ENCODE assay signal across 9 cellular contexts in genomic region chr9:128921881-128922763, GRCh38.
DNase-seq lines count a peak whose midpoint lies in the region; ATAC-seq and TF ChIP-seq lines count a peak whose summit lies in the region.
"Had no signal": no experiment of that assay in that cellular context is flagged by ENCODE, and none has a peak within 500 bp of the region (broad histone marks: within the 10 kb centered on the region; RNA-seq: fewer than 3 reads in every experiment).

No MANE protein-coding gene starts in this region.

- TF ChIP-seq CTCF in AG10803 (conservative IDR thresholded peaks at IDR 0.05; ENCODE audit: low read length) (peak; percentile 15), RWPE2 (IDR thresholded peaks at IDR 0.05; ENCODE audit: poor library complexity, severe bottlenecking) (no peak), fibroblast of mammary gland (conservative IDR thresholded peaks at IDR 0.05; ENCODE audit: control insufficient read depth, insufficient read depth, low read depth, low read length) (no peak), nephron progenitor cell (IDR thresholded peaks at IDR 0.05) (no peak)

- peaks cover 15% of the 10 kb centered on the region for H3K36me3 ChIP-seq in RWPE2 (ENCODE audit: low read depth)

- H3K4me1 ChIP-seq in RWPE2 (ENCODE audit: insufficient read depth, poor library complexity, severe bottlenecking), result peaks cover 10% of the 10 kb centered on the region

- no peaks in the 10 kb centered on the region for H3K27me3 ChIP-seq in RWPE2 (ENCODE audit: insufficient read depth, poor library complexity, severe bottlenecking)

- H3K9me3 ChIP-seq in RWPE2 (ENCODE audit: severe bottlenecking), result no peaks in the 10 kb centered on the region

- peaks cover 24% of the 10 kb centered on the region for H3K4me1 Mint-ChIP-seq in nephron progenitor cell

- peak overlapping the region; percentile 81 for H3K4me3 Mint-ChIP-seq in nephron progenitor cell
- H3K4me3 Mint-ChIP-seq: central memory CD8-positive, alpha-beta T cell had no signal

- H3K27ac ChIP-seq in RWPE2 (ENCODE audit: poor library complexity, severe bottlenecking), result peak overlapping the region; percentile 33

- H3K36me3 Mint-ChIP-seq in nephron progenitor cell (ENCODE audit: low read depth), result peaks cover 15% of the 10 kb centered on the region

- no peaks in the 10 kb centered on the region for H3K9me3 Mint-ChIP-seq in nephron progenitor cell
- H3K9me3 Mint-ChIP-seq: central memory CD8-positive, alpha-beta T cell had no signal

- peak overlapping the region; percentile 54 for H3K4me3 ChIP-seq in AG10803 (ENCODE audit: low read length)
- peak overlapping the region; percentile 30 for H3K4me3 ChIP-seq in RWPE2 (ENCODE audit: severe bottlenecking)
- H3K4me3 ChIP-seq in fibroblast of mammary gland (ENCODE audit: control insufficient read depth, low read depth, low read length), result peak overlapping the region; percentile 36

- H3K27me3 Mint-ChIP-seq in nephron progenitor cell (ENCODE audit: low read depth, poor library complexity), result no peaks in the 10 kb centered on the region
- H3K27me3 Mint-ChIP-seq: central memory CD8-positive, alpha-beta T cell had no signal

- peak; percentile 58 for DNase-seq in AG10803 (ENCODE audit: low read depth)
- DNase-seq in RWPE2 (ENCODE audit: low spot score), result no peak
- DNase-seq in fibroblast of mammary gland (ENCODE audit: low read depth), result peak; percentile 54
- peak; percentile 69 for DNase-seq in nephron progenitor cell
- DNase-seq in RPMI8226, result no peak
- DNase-seq in activated effector memory CD4-positive, alpha-beta T cell treated with anti-CD3 and anti-CD28 coated beads, Interleukin-2, amount 50 U/mL, for 16 hours, result no peak
- DNase-seq in COLO829 (ENCODE audit: low spot score), result no peak

- ATAC-seq in RWPE2 (ENCODE audit: low read depth) (peak; percentile 20; the same call in 2 of the 3 replicates), GM18873 (IDR thresholded peaks at IDR 0.05; ENCODE audit: low FRiP score, unreplicated experiment) (no peak)

- peak overlapping the region; percentile 87 for H3K27ac Mint-ChIP-seq in nephron progenitor cell

Comparison
In these comparisons a context has a peak if more than half of its experiments do, and no peak if none do; other contexts are left out.
1. DNase-seq: peak in AG10803 (single experiment), fibroblast of mammary gland (single experiment) and nephron progenitor cell (single experiment); none in RWPE2 (single experiment), RPMI8226 (single experiment), activated effector memory CD4-positive, alpha-beta T cell treated with anti-CD3 and anti-CD28 coated beads, Interleukin-2, amount 50 U/mL, for 16 hours (single experiment) and COLO829 (single experiment).
2. Peak in every context shown above with its lines, with median percentiles within 50 percentile points of each other: H3K4me3 ChIP-seq.